Comparison of ENCODE assay signal across 26 cellular contexts in genomic region chr2:114009125-114009923, GRCh38.
"Had no signal": no experiment of that assay in that cellular context is flagged by ENCODE, and none has a peak within 500 bp of the region (broad histone marks: within the 10 kb centered on the region; RNA-seq: fewer than 3 reads in every experiment).

No MANE protein-coding gene starts in this region.

- FAIRE-seq: islet of Langerhans, kidney, pancreas had no signal

- H3K4me1 ChIP-seq: left lung, lower lobe of right lung, pancreas, prostate gland, stomach, suprapubic skin, tibial nerve, vagina had no signal

- H3K36me3 ChIP-seq: left lung, lower lobe of right lung, pancreas, prostate gland, stomach, suprapubic skin, thoracic aorta, tibial nerve, vagina had no signal

- ATAC-seq: left colon; left lung; lower lobe of right lung; naive thymus-derived CD8-positive, alpha-beta T cell; pancreas; right cardiac atrium; stimulated activated naive B cell treated with anti-CD40 and anti-IgM and Interleukin-4, amounts not matched to agents 10 μg/mL and 1 μg/mL and 100 μg/mL, for 72 hours; stimulated activated naive CD8-positive, alpha-beta T cell treated with anti-CD3 and anti-CD28 coated beads, Interleukin-15, Interleukin-2, amounts not matched to agents 100 U/mL and 50 U/mL, for 24 hours had no signal

- H3K27me3 ChIP-seq: left lung, pancreas, stomach, suprapubic skin, tibial nerve, vagina had no signal

- H3K9me3 ChIP-seq: left lung, lower lobe of right lung, pancreas, prostate gland, stomach, suprapubic skin, thoracic aorta, tibial nerve, vagina had no signal

- DNase-seq: hypothalamus; immature natural killer cell; kidney; left colon; left lung; lower lobe of right lung; mesenchymal stem cell; naive thymus-derived CD8-positive, alpha-beta T cell; nucleus accumbens; pancreas; retina; right cardiac atrium; stimulated activated CD4-positive, alpha-beta T cell treated with anti-CD3 and anti-CD28 coated beads, Interleukin-12 subunit alpha, Interleukin-12 subunit beta, amount 100 ng/mL, for 4 hours; stimulated activated CD4-positive, alpha-beta T cell treated with anti-CD3 and anti-CD28 coated beads, Interleukin-15, amount 100 ng/mL, for 24 hours; stimulated activated CD4-positive, alpha-beta T cell treated with anti-CD3 and anti-CD28 coated beads, Interleukin-2, amount 100 ng/mL, for 24 hours; stimulated activated CD4-positive, alpha-beta T cell treated with anti-CD3 and anti-CD28 coated beads, Interleukin-4, amount 100 ng/mL, for 1 hour; stimulated activated naive B cell treated with anti-CD40 and anti-IgM and Interleukin-4, amounts not matched to agents 10 μg/mL and 1 μg/mL and 100 μg/mL, for 72 hours; stimulated activated naive CD8-positive, alpha-beta T cell treated with anti-CD3 and anti-CD28 coated beads, Interleukin-15, Interleukin-2, amounts not matched to agents 100 U/mL and 50 U/mL, for 24 hours; stomach had no signal

- H3K27ac ChIP-seq: left lung, lower lobe of right lung, pancreas, prostate gland, skin epidermis, stomach, suprapubic skin, thoracic aorta, tibial nerve, vagina had no signal

- H3K4me3 ChIP-seq: left lung, lower lobe of right lung, pancreas, prostate gland, skin epidermis, stomach, suprapubic skin, thoracic aorta, tibial nerve, vagina had no signal
